Comparison of ENCODE assay signal across 16 cellular contexts in genomic region chr15:96243701-96244100, GRCh38.
DNase-seq lines count a peak whose midpoint lies in the region; ATAC-seq, FAIRE-seq and TF ChIP-seq lines count a peak whose summit lies in the region.
"Had no signal": no experiment of that assay in that cellular context is flagged by ENCODE, and none has a peak within 500 bp of the region (broad histone marks: within the 10 kb centered on the region; RNA-seq: fewer than 3 reads in every experiment).

No MANE protein-coding gene starts in this region.

- no peaks in the 10 kb centered on the region for H3K9me1 ChIP-seq in K562 (ENCODE audit: control insufficient read depth, insufficient read depth, low read length)

- in situ Hi-C loops in K562 (cut with MboI): no loop called here

- H3K4me2 ChIP-seq in K562 (ENCODE audit: insufficient read depth, low read length) (no peak overlapping the region), mesenchymal stem cell (ENCODE audit: low read length, poor library complexity, severe bottlenecking) (no peak overlapping the region)

- no peak overlapping the region for H4K91ac ChIP-seq in mesenchymal stem cell (ENCODE audit: low read length)

- H2BK12ac ChIP-seq in mesenchymal stem cell (ENCODE audit: low read length in 2 of 2): no peak overlapping the region

- no peak for TF ChIP-seq RAD21 in K562 (CRISPR knock-in tag; conservative IDR thresholded peaks at IDR 0.05 in 1 of 2, IDR thresholded peaks at IDR 0.05 in 1 of 2)

- TF ChIP-seq POLR2A in K562 (conservative IDR thresholded peaks at IDR 0.05): no peak

- H3K4me1 ChIP-seq in K562 (replicated peaks in 1 of 2; ENCODE audit: control insufficient read depth in 2 of 2, insufficient read depth in 2 of 2, low read length in 2 of 2) (no peaks in the 10 kb centered on the region), mesenchymal stem cell (ENCODE audit: control insufficient read depth, insufficient read depth, low read depth, low read length) (no peaks in the 10 kb centered on the region)

- no peak for TF ChIP-seq CTCF in K562 (IDR thresholded peaks at IDR 0.05 in 2 of 3, conservative IDR thresholded peaks at IDR 0.05 in 1 of 3; ENCODE audit: insufficient read depth in 2 of 3, low read depth in 1 of 3, low read length in 3 of 3)

- no TSS peak for BruUV-seq in K562 (replicated peaks; lab: Mats Ljungman, UMichigan)

- no peaks in the 10 kb centered on the region for H3K79me2 ChIP-seq in K562 (ENCODE audit: control insufficient read depth, insufficient read depth, low read length)

- H2BK15ac ChIP-seq in mesenchymal stem cell (ENCODE audit: low read depth, poor library complexity, severe bottlenecking): no peak overlapping the region

- H3K4ac ChIP-seq in mesenchymal stem cell (ENCODE audit: low read depth in 1 of 2, low read length in 2 of 2): no peak overlapping the region

- H3K9ac ChIP-seq in K562 (ENCODE audit: insufficient read depth in 1 of 2, low read depth in 2 of 2, low read length in 2 of 2) (no peak overlapping the region), mesenchymal stem cell (ENCODE audit: low read length) (no peak overlapping the region)

- no peak overlapping the region for H3K18ac ChIP-seq in mesenchymal stem cell (ENCODE audit: low read depth in 1 of 2, low read length in 2 of 2)

- H4K20me1 ChIP-seq in K562 (replicated peaks; ENCODE audit: control insufficient read depth, insufficient read depth, low read length): no peaks in the 10 kb centered on the region

- DNase-seq in HT1080 (ENCODE audit: low read depth) (peak; percentile 7), K562 (ENCODE audit: extremely low read depth in 1 of 4, low spot score in 3 of 4) (no peak), mesenchymal stem cell (peak; percentile 79), iPS-NIHi11 (ENCODE audit: low spot score) (no peak), NCI-H2196 treated with DMSO at 0.1 percent for 48 hours (lab: John Stamatoyannopoulos, UW; ENCODE audit: unreplicated experiment) (no peak)
- DNase-seq in stimulated activated CD4-positive, alpha-beta T cell treated with anti-CD3 and anti-CD28 coated beads, Interleukin-2, amount 100 ng/mL, for 24 hours: no peak
- DNase-seq in stimulated activated CD4-positive, alpha-beta T cell treated with anti-CD3 and anti-CD28 coated beads, Interleukin-2, amount 100 ng/mL, for 48 hours: no peak
- DNase-seq: DND-41, GOT3, Kasumi-1, NCI-H1092 treated with DMSO at 0.1 percent for 48 hours, NCI-H2081, NCI-H2171 treated with DMSO at 0.1 percent for 48 hours, SHP77 had no signal

- no peak for FAIRE-seq in K562 (lab: Jason Lieb, UNC)
- FAIRE-seq: G401.6 had no signal

- POLR2A ChIA-PET in K562 (lab: Yijun Ruan, JAX): interaction anchor here (0.6 to 1.2 kb wide), 2 partner anchors 8 to 1618 kb away, joined by 3 read pairs; no protein-coding TSS in a partner anchor

- peak overlapping the region; percentile 6; the same call in 1 of the 2 replicates for H2AFZ ChIP-seq in K562 (ENCODE audit: low read depth, low read length)
- H2AFZ ChIP-seq in mesenchymal stem cell (ENCODE audit: low read depth, low read length): no peak overlapping the region

- H3K9me3 ChIP-seq in K562 (replicated peaks; ENCODE audit: control insufficient read depth, insufficient read depth, low read depth, low read length): no peaks in the 10 kb centered on the region
- peaks cover 9% of the 10 kb centered on the region for H3K9me3 ChIP-seq in mesenchymal stem cell (ENCODE audit: control insufficient read depth, low read length)

- CTCF ChIA-PET in K562 (lab: Yijun Ruan, JAX; ENCODE audit: low intra/inter-chr PET ratio): no interaction called here

- no peak for ATAC-seq in K562

- no peak overlapping the region for H4K8ac ChIP-seq in mesenchymal stem cell (ENCODE audit: low read length)

- intact Hi-C loops in K562 (cut with micrococcal nuclease): no loop called here

- no peak overlapping the region for H2BK5ac ChIP-seq in mesenchymal stem cell (ENCODE audit: low read depth, low read length, poor library complexity, severe bottlenecking)

- WGBS in K562 (ENCODE audit: insufficient coverage, low coverage, missing lambda C conversion rate): 58% methylated on average over 4 of the region's 4 CpGs
- WGBS in mesenchymal stem cell: 52% methylated on average over 4 of the region's 4 CpGs

- no peak for TF ChIP-seq EP300 in K562 (IDR thresholded peaks at IDR 0.05; ENCODE audit: low read length)

- H2AK5ac ChIP-seq in mesenchymal stem cell (ENCODE audit: low read length, severe bottlenecking): no peak overlapping the region

- H3K36me3 ChIP-seq in K562 (ENCODE audit: control insufficient read depth, insufficient read depth, low read length) (no peaks in the 10 kb centered on the region; the same call in 2 of the 3 replicates), mesenchymal stem cell (ENCODE audit: control insufficient read depth in 1 of 2, insufficient read depth in 2 of 2, low read depth in 1 of 2, low read length in 2 of 2) (peaks cover 0 to 3% of the 10 kb centered on the region in 2 experiments)

- H2BK120ac ChIP-seq in mesenchymal stem cell (ENCODE audit: low read depth, low read length): no peak overlapping the region

- H3K79me1 ChIP-seq in mesenchymal stem cell (replicated peaks; ENCODE audit: low read length, poor library complexity, severe bottlenecking): peaks cover 2% of the 10 kb centered on the region

- H3K27ac ChIP-seq in K562 (ENCODE audit: extremely low read depth, low read depth, low read length) (no peak overlapping the region), mesenchymal stem cell (ENCODE audit: low read length, poor library complexity, severe bottlenecking) (no peak overlapping the region)
- H3K27ac ChIP-seq: SK-N-MC had no signal

- H3K4me3 ChIP-seq in K562 (no peak overlapping the region), mesenchymal stem cell (ENCODE audit: insufficient read depth in 1 of 2, low read depth in 1 of 2, low read length in 2 of 2) (no peak overlapping the region)
- H3K4me3 ChIP-seq: SK-N-MC had no signal

- H3K14ac ChIP-seq in mesenchymal stem cell (ENCODE audit: low read length in 2 of 2): no peak overlapping the region

- no peak overlapping the region for H3K23ac ChIP-seq in mesenchymal stem cell (ENCODE audit: low read length in 2 of 2)

- H3K27me3 ChIP-seq in K562 (ENCODE audit: control insufficient read depth in 2 of 2, insufficient read depth in 2 of 2, low read length in 2 of 2) (no peaks in the 10 kb centered on the region; a peak in 1 of 5 replicates), mesenchymal stem cell (ENCODE audit: control insufficient read depth in 1 of 2, insufficient read depth in 1 of 2, low read length in 2 of 2) (no peaks in the 10 kb centered on the region)

TF ChIP-seq in K562, 482 proteins besides CTCF, POLR2A, EP300 and RAD21:
- TF ChIP-seq ZNF311 (CRISPR knock-in tag; IDR thresholded peaks at IDR 0.05) (no peak), PPARD (CRISPR knock-in tag; IDR thresholded peaks at IDR 0.05) (no peak), PTRF (tag; IDR thresholded peaks at IDR 0.05) (no peak), KDM2B (CRISPR knock-in tag; IDR thresholded peaks at IDR 0.05) (no peak), ZNF785 (CRISPR knock-in tag; IDR thresholded peaks at IDR 0.05) (no peak), MTA1 (IDR thresholded peaks at IDR 0.05; ENCODE audit: borderline replicate concordance) (no peak), TCF15 (CRISPR knock-in tag; IDR thresholded peaks at IDR 0.05) (no peak), PREB (CRISPR knock-in tag; IDR thresholded peaks at IDR 0.05) (no peak), FOS (IDR thresholded peaks at IDR 0.05; ENCODE audit: extremely low read depth, insufficient read length) (no peak)

Comparison
In these comparisons a context has a peak if more than half of its experiments do, and no peak if none do; other contexts are left out.
1. DNase-seq: peak in HT1080 (single experiment) and mesenchymal stem cell (single experiment); none in K562 (0 of 4), iPS-NIHi11 (single experiment), NCI-H2196 treated with DMSO at 0.1 percent for 48 hours (single experiment), stimulated activated CD4-positive, alpha-beta T cell treated with anti-CD3 and anti-CD28 coated beads, Interleukin-2, amount 100 ng/mL, for 24 hours (0 of 2) and stimulated activated CD4-positive, alpha-beta T cell treated with anti-CD3 and anti-CD28 coated beads, Interleukin-2, amount 100 ng/mL, for 48 hours (0 of 2).